In genomic region chr2:105517814-105518705, GRCh38 we compare ENCODE assay signal across 10 cellular contexts.
DNase-seq lines count a peak whose midpoint lies in the region; ATAC-seq, FAIRE-seq and TF ChIP-seq lines count a peak whose summit lies in the region.
"Had no signal": no experiment of that assay in that cellular context is flagged by ENCODE, and none has a peak within 500 bp of the region (broad histone marks: within the 10 kb centered on the region; RNA-seq: fewer than 3 reads in every experiment).

No MANE protein-coding gene starts in this region.

- DNase-seq in BE2C (peak; percentile 76), RPMI7951 (ENCODE audit: low read depth) (peak; percentile 98), fibroblast of the aortic adventitia (ENCODE audit: low read depth) (peak; percentile 71), pancreas (peak; percentile 46 to 83 (median 62)), NCI-H1417 (lab: John Stamatoyannopoulos, UW) (no peak), GOT3 (lab: John Stamatoyannopoulos, UW) (no peak), D721Med (ENCODE audit: insufficient read length, low spot score) (no peak)
- DNase-seq in stimulated activated CD4-positive, alpha-beta T cell treated with anti-CD3 and anti-CD28 coated beads, Interleukin-2, amount 100 ng/mL, for 24 hours = no peak
- DNase-seq: HCEC 1CT, NCI-H2171 had no signal

- no peak for FAIRE-seq in pancreas (lab: Jason Lieb, UNC)
- no peak for FAIRE-seq in D721Med (lab: Jason Lieb, UNC)

- no peak for TF ChIP-seq CTCF in BE2C (IDR thresholded peaks at IDR 0.05; ENCODE audit: low read depth, low read length)
- no peak for TF ChIP-seq CTCF in fibroblast of the aortic adventitia (IDR thresholded peaks at IDR 0.05; ENCODE audit: insufficient read depth, low read length)
- no peak for TF ChIP-seq CTCF in pancreas (IDR thresholded peaks at IDR 0.05)
- TF ChIP-seq CTCF in D721Med (IDR thresholded peaks at IDR 0.05; ENCODE audit: insufficient read depth, missing control alignments) = no peak

- WGBS in pancreas, 2 donors = 75 to 82% methylated on average over 8 of the region's 8 CpGs

- intact Hi-C loops in pancreas (cut with DNase I) = loop anchor here in 2 of 3 donors (5.0 kb wide), 1 partner anchor 146 kb away; no protein-coding TSS in a partner anchor

- peak; percentile 69 to 87 (median 78) for ATAC-seq in pancreas

- H3K27me3 ChIP-seq in BE2C (no peaks in the 10 kb centered on the region), pancreas (no peaks in the 10 kb centered on the region)

- H3K27ac ChIP-seq in pancreas = peak overlapping the region in 1 of 4 donors; percentile 12

- H3K9me3 ChIP-seq in BE2C (no peaks in the 10 kb centered on the region), pancreas (no peaks in the 10 kb centered on the region)

- H3K4me1 ChIP-seq in BE2C (peaks cover 9% of the 10 kb centered on the region), pancreas (peaks cover 0 to 8% (median 5%) of the 10 kb centered on the region in 3 donors)

- H3K36me3 ChIP-seq in BE2C = no peaks in the 10 kb centered on the region
- no peaks in the 10 kb centered on the region for H3K36me3 ChIP-seq in pancreas

- H3K4me3 ChIP-seq in BE2C (ENCODE audit: low read depth, low read length) (no peak overlapping the region), fibroblast of the aortic adventitia (ENCODE audit: low read depth, low read length) (no peak overlapping the region), pancreas (no peak overlapping the region)

Comparison
In these comparisons a context has a peak if more than half of its experiments do, and no peak if none do; other contexts are left out.
1. DNase-seq: peak in BE2C (single experiment), RPMI7951 (single experiment), fibroblast of the aortic adventitia (single experiment) and pancreas (6 of 6); none in NCI-H1417 (0 of 3), stimulated activated CD4-positive, alpha-beta T cell treated with anti-CD3 and anti-CD28 coated beads, Interleukin-2, amount 100 ng/mL, for 24 hours (0 of 2), GOT3 (single experiment) and D721Med (single experiment).